In genomic region chr19:46863818-46864629, GRCh38 we compare ENCODE assay signal across 7 cellular contexts. TPM values are rescaled to one million over a fixed set of nuclear protein-coding genes. Genes with fewer than 3 reads are reported as not detected.
DNase-seq lines count a peak whose midpoint lies in the region; ATAC-seq lines count a peak whose summit lies in the region.

No MANE protein-coding gene starts in this region.

- ATAC-seq in HG03039 (IDR thresholded peaks at IDR 0.05; ENCODE audit: unreplicated experiment) (no peak), GM21717 (IDR thresholded peaks at IDR 0.05; ENCODE audit: unreplicated experiment) (no peak), HG03521 (IDR thresholded peaks at IDR 0.05; ENCODE audit: unreplicated experiment) (no peak)

- H3K27me3 ChIP-seq in H7 (ENCODE audit: control insufficient read depth, insufficient read depth, low read length) (no peaks in the 10 kb centered on the region), SJCRH30 (no peaks in the 10 kb centered on the region), subcutaneous abdominal adipose tissue (ENCODE audit: control insufficient read depth in 5 of 5, insufficient read depth in 4 of 5, low read length in 5 of 5) (no peaks in the 10 kb centered on the region)

- DNase-seq in H7 (peak; percentile 78), SJCRH30 (peak; percentile 81 to 84), hepatic stellate cell (ENCODE audit: low spot score) (peak; percentile 54)

- H3K9ac ChIP-seq in subcutaneous abdominal adipose tissue (ENCODE audit: low read length in 5 of 5): peak overlapping the region in 4 of 5 donors; percentile 12 to 60 (median 40)

- H3K4me3 ChIP-seq in H7 (ENCODE audit: insufficient read depth, low read depth, low read length): peak overlapping the region; percentile 72
- peak overlapping the region; percentile 81 for H3K4me3 ChIP-seq in SJCRH30
- H3K4me3 ChIP-seq in subcutaneous abdominal adipose tissue (ENCODE audit: low read depth in 1 of 5, low read length in 5 of 5): peak overlapping the region; percentile 17 to 89 (median 23)

- H3K4me1 ChIP-seq in SJCRH30: peaks cover 27% of the 10 kb centered on the region
- peaks cover 5 to 55% (median 54%) of the 10 kb centered on the region in 5 donors for H3K4me1 ChIP-seq in subcutaneous abdominal adipose tissue (ENCODE audit: control insufficient read depth in 5 of 5, insufficient read depth in 5 of 5, low read length in 5 of 5)

- H3K9me3 ChIP-seq in SJCRH30 (replicated peaks): no peaks in the 10 kb centered on the region
- H3K9me3 ChIP-seq in subcutaneous abdominal adipose tissue (ENCODE audit: control insufficient read depth in 5 of 5, low read length in 5 of 5): no peaks in the 10 kb centered on the region

- H3K27ac ChIP-seq in SJCRH30 (no peak overlapping the region), subcutaneous abdominal adipose tissue (ENCODE audit: low read depth, low read length) (peak overlapping the region; percentile 49)

- no peaks in the 10 kb centered on the region; the same call in 1 of the 2 replicates for H3K36me3 ChIP-seq in H7 (replicated peaks; ENCODE audit: control insufficient read depth, insufficient read depth, low read length)
- no peaks in the 10 kb centered on the region for H3K36me3 ChIP-seq in SJCRH30
- no peaks in the 10 kb centered on the region for H3K36me3 ChIP-seq in subcutaneous abdominal adipose tissue (ENCODE audit: control insufficient read depth in 5 of 5, insufficient read depth in 5 of 5, low read length in 5 of 5)

RNA-seq across cellular contexts. Expression of gene ARHGAP35, which starts 3.2 kb away (rescaled TPM):
- total RNA-seq in H7 (2014; rRNA removed; shearing (Covaris generic)): 23.3 and 26.9 TPM in 2 replicates
- total RNA-seq in SJCRH30 (2014; rRNA removed; shearing (Covaris generic)): 44.0 and 49.5 TPM in 2 replicates

RNA-seq across cellular contexts. Expression of gene AP2S1, which starts 13.4 kb away (rescaled TPM):
- total RNA-seq in H7 (2014; rRNA removed; shearing (Covaris generic)): 266 and 318 TPM in 2 replicates
- 133 and 139 TPM in 2 replicates for total RNA-seq in SJCRH30 (2014; rRNA removed; shearing (Covaris generic))

Comparison
In these comparisons a context has a peak if more than half of its experiments do, and no peak if none do; other contexts are left out.
1. H3K4me3 ChIP-seq: peak in every context shown above with its lines; median percentile 81 in SJCRH30; 72 in H7; 23 in subcutaneous abdominal adipose tissue.